Comparison of ENCODE assay signal across 8 cellular contexts in genomic region chr10:1109795-1110673, GRCh38. TPM values are rescaled to one million over a fixed set of nuclear protein-coding genes. Genes with fewer than 3 reads are reported as not detected.
DNase-seq lines count a peak whose midpoint lies in the region; ATAC-seq and TF ChIP-seq lines count a peak whose summit lies in the region.

No MANE protein-coding gene starts in this region.

- ATAC-seq in GM21576 (IDR thresholded peaks at IDR 0.05; ENCODE audit: unreplicated experiment) (peak; percentile 86), body of pancreas (peak; percentile 67)

- peak; percentile 5 to 54 (median 40) for TF ChIP-seq CTCF in body of pancreas (IDR thresholded peaks at IDR 0.05)
- TF ChIP-seq CTCF in kidney epithelial cell (IDR thresholded peaks at IDR 0.05; ENCODE audit: insufficient read depth, low read length, poor library complexity, severe bottlenecking): peak; percentile 83

- peak overlapping the region in 1 of 4 donors; percentile 34 for H3K27ac ChIP-seq in body of pancreas

- H3K4me3 ChIP-seq in Jurkat, Clone E6-1 (ENCODE audit: low read length): no peak overlapping the region
- H3K4me3 ChIP-seq in body of pancreas (no peak overlapping the region), kidney epithelial cell (ENCODE audit: low read depth, low read length) (no peak overlapping the region)

- no peaks in the 10 kb centered on the region for H3K4me1 ChIP-seq in body of pancreas

- no peaks in the 10 kb centered on the region for H3K27me3 ChIP-seq in body of pancreas
- no peaks in the 10 kb centered on the region for H3K27me3 ChIP-seq in kidney epithelial cell (ENCODE audit: control insufficient read depth, insufficient read depth, low read length)

- peaks cover 0 to 18% of the 10 kb centered on the region in 2 donors for H3K36me3 ChIP-seq in body of pancreas (replicated peaks in 1 of 2; ENCODE audit: insufficient read depth in 1 of 2, low read depth in 2 of 2)
- no peaks in the 10 kb centered on the region for H3K36me3 ChIP-seq in kidney epithelial cell (ENCODE audit: control insufficient read depth, insufficient read depth, low read length)

- WGBS in body of pancreas, 2 donors: 79 to 83% methylated on average over 24 to 32 of the region's 32 CpGs

- DNase-seq in GM03348 (ENCODE audit: low spot score): peak; percentile 80
- peak; percentile 80 for DNase-seq in Jurkat, Clone E6-1 (ENCODE audit: low read depth, low spot score)
- DNase-seq in UCSD-AML1 (lab: John Stamatoyannopoulos, UW; ENCODE audit: unreplicated experiment): peak; percentile 42
- peak; percentile 38 to 56 (median 42) for DNase-seq in body of pancreas
- peak; percentile 88 for DNase-seq in kidney epithelial cell (ENCODE audit: low read depth)
- DNase-seq in stimulated activated CD4-positive, alpha-beta T cell treated with anti-CD3 and anti-CD28 coated beads, Interleukin-4, amount 100 ng/mL, for 1 hour: peak; percentile 77
- DNase-seq in OCI-M2 (lab: John Stamatoyannopoulos, UW; ENCODE audit: unreplicated experiment): no peak

- H3K9me3 ChIP-seq in body of pancreas: no peaks in the 10 kb centered on the region

- no peak for TF ChIP-seq POLR2A in body of pancreas (IDR thresholded peaks at IDR 0.05)

- intact Hi-C loops in body of pancreas (cut with DNase I): no loop called here

RNA-seq across cellular contexts. Expression of gene WDR37, which starts 53.8 kb away (rescaled TPM):
- 9.0 TPM for polyA plus RNA-seq in Jurkat, Clone E6-1 (2012; ENCODE audit: insufficient read depth, insufficient read length)
- total RNA-seq in body of pancreas: 10 to 100 TPM in 1 of 2 donors, 1 to 10 TPM in 1; 9.9 to 14.3 TPM
- total RNA-seq in kidney epithelial cell: 15.1 and 17.9 TPM in 2 replicates
